Comparison of ENCODE assay signal across 9 cellular contexts in the genomic region with DNA sequence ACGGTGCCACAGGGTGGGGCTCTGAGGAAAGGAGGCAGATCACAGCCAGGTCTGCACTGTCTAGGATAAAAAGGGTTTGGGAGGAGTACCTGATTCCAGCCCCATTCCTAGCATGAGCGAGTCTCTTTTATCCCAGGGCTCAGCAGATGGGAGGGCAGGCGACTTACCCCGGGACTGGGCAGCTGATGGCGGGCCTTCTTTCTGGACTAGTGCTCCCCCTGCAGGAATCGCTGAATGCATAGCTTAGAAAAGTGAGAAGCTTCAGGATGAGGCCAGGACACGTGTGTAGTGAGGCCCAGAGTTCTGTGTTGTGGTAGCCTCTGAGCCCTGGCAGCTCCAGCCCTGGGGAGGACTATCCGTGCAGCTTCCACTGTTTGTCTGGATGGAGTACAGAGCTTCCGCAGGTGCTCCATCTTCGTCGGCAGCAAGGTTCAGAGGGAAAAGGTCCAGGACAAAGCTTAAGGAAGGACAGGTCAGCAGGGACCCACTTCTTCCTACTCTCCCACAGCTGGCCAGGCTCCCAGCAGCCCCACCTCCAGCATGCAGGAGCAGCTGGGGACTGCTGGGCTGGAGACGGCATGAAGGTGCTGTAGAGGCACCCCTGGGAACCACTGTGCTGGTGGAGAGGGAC. TPM values are rescaled to one million over a fixed set of nuclear protein-coding genes. Genes with fewer than 3 reads are reported as not detected.
A peak's percentile ranks its signal among the peaks of the same experiment; 100 is the strongest.
DNase-seq lines count a peak whose midpoint lies in the region; ATAC-seq and TF ChIP-seq lines count a peak whose summit lies in the region.
"Had no signal": no experiment of that assay in that cellular context is flagged by ENCODE, and none has a peak within 500 bp of the region (broad histone marks: within the 10 kb centered on the region; RNA-seq: fewer than 3 reads in every experiment).

No MANE protein-coding gene starts in this region.

- WGBS in body of pancreas, 2 donors: 29 to 41% methylated on average over 9 to 12 of the region's 12 CpGs
- no CpG with 5 or more reads among the region's 12 CpGs for WGBS in iPS DF 6.9 (ENCODE audit: insufficient coverage, insufficient read length)

- intact Hi-C loops in body of pancreas (cut with DNase I): no loop called here
- intact Hi-C loops in activated T-helper 2 cell treated with anti-CD3 and anti-CD28 coated beads, Interferon-gamma antibody, Interleukin-2, Interleukin-4, amounts not matched to agents 10 μg/mL and 5 μg/mL and 100 μg/mL, durations not matched to agents 14 hours and 24 hours and 36 hours (cut with micrococcal nuclease): loop anchor here (2.0 kb wide), 1 partner anchor 642 kb away; no protein-coding TSS in a partner anchor

- DNase-seq in DMS153 (lab: John Stamatoyannopoulos, UW): peak; percentile 11
- DNase-seq in NT2/D1 (ENCODE audit: low read depth, low spot score): peak; percentile 51
- peak; percentile 43 to 62 (median 58) for DNase-seq in body of pancreas
- DNase-seq in iPS DF 6.9 (ENCODE audit: low read depth, low spot score): peak; percentile 45
- peak; percentile 16 for DNase-seq in stimulated activated CD4-positive, alpha-beta T cell treated with anti-CD3 and anti-CD28 coated beads, Interleukin-1b, Interleukin-23, amount 100 ng/mL, for 48 hours
- DNase-seq in activated T-helper 2 cell treated with anti-CD3 and anti-CD28 coated beads, Interferon-gamma antibody, Interleukin-2, Interleukin-4, amounts not matched to agents 10 μg/mL and 5 μg/mL and 100 μg/mL, durations not matched to agents 14 hours and 24 hours and 36 hours (ENCODE audit: low spot score): no peak

- peak; percentile 40 for ATAC-seq in HG02798 (IDR thresholded peaks at IDR 0.05; ENCODE audit: poor library complexity, unreplicated experiment)
- peak; percentile 67 for ATAC-seq in body of pancreas
- ATAC-seq in HG03342 (IDR thresholded peaks at IDR 0.05; ENCODE audit: unreplicated experiment): no peak

- H3K9ac ChIP-seq in NT2/D1 (ENCODE audit: insufficient read length, low read depth): peak overlapping the region; percentile 62

- H3K9me3 Mint-ChIP-seq in activated T-helper 2 cell treated with anti-CD3 and anti-CD28 coated beads, Interferon-gamma antibody, Interleukin-2, Interleukin-4, amounts not matched to agents 10 μg/mL and 5 μg/mL and 100 μg/mL, durations not matched to agents 14 hours and 24 hours and 36 hours: no peaks in the 10 kb centered on the region
- H3K9me3 Mint-ChIP-seq: T-helper 1 cell treated with Interleukin-12 subunit alpha and Interleukin-12 subunit beta and Interleukin-4 antibody, amounts not matched to agents 30 μg/mL and 1 μg/mL, for 36 hours had no signal

- TF ChIP-seq CTCF in body of pancreas (IDR thresholded peaks at IDR 0.05): peak; percentile 20 to 55 (median 49)

- H3K36me3 Mint-ChIP-seq in activated T-helper 2 cell treated with anti-CD3 and anti-CD28 coated beads, Interferon-gamma antibody, Interleukin-2, Interleukin-4, amounts not matched to agents 10 μg/mL and 5 μg/mL and 100 μg/mL, durations not matched to agents 14 hours and 24 hours and 36 hours (ENCODE audit: low read depth): no peaks in the 10 kb centered on the region

- no peaks in the 10 kb centered on the region for H3K4me1 Mint-ChIP-seq in activated T-helper 2 cell treated with anti-CD3 and anti-CD28 coated beads, Interferon-gamma antibody, Interleukin-2, Interleukin-4, amounts not matched to agents 10 μg/mL and 5 μg/mL and 100 μg/mL, durations not matched to agents 14 hours and 24 hours and 36 hours (ENCODE audit: low read depth)

- no peak overlapping the region for H3K27ac ChIP-seq in body of pancreas
- no peak overlapping the region for H3K27ac ChIP-seq in iPS DF 6.9 (ENCODE audit: low read length)

- no peak overlapping the region for H3K27ac Mint-ChIP-seq in activated T-helper 2 cell treated with anti-CD3 and anti-CD28 coated beads, Interferon-gamma antibody, Interleukin-2, Interleukin-4, amounts not matched to agents 10 μg/mL and 5 μg/mL and 100 μg/mL, durations not matched to agents 14 hours and 24 hours and 36 hours
- H3K27ac Mint-ChIP-seq: T-helper 1 cell treated with Interleukin-12 subunit alpha and Interleukin-12 subunit beta and Interleukin-4 antibody, amounts not matched to agents 30 μg/mL and 1 μg/mL, for 36 hours had no signal

- H3K4me1 ChIP-seq in NT2/D1 (ENCODE audit: insufficient read depth, insufficient read length): peaks cover 8% of the 10 kb centered on the region
- no peaks in the 10 kb centered on the region for H3K4me1 ChIP-seq in body of pancreas
- peaks cover 2% of the 10 kb centered on the region; the same call in 1 of the 2 replicates for H3K4me1 ChIP-seq in iPS DF 6.9 (ENCODE audit: control insufficient read depth, insufficient read depth, low read length)

- no peak overlapping the region for H3K4me3 Mint-ChIP-seq in activated T-helper 2 cell treated with anti-CD3 and anti-CD28 coated beads, Interferon-gamma antibody, Interleukin-2, Interleukin-4, amounts not matched to agents 10 μg/mL and 5 μg/mL and 100 μg/mL, durations not matched to agents 14 hours and 24 hours and 36 hours (ENCODE audit: low read depth)
- H3K4me3 Mint-ChIP-seq: T-helper 1 cell treated with Interleukin-12 subunit alpha and Interleukin-12 subunit beta and Interleukin-4 antibody, amounts not matched to agents 30 μg/mL and 1 μg/mL, for 36 hours had no signal

- H3K27me3 Mint-ChIP-seq in activated T-helper 2 cell treated with anti-CD3 and anti-CD28 coated beads, Interferon-gamma antibody, Interleukin-2, Interleukin-4, amounts not matched to agents 10 μg/mL and 5 μg/mL and 100 μg/mL, durations not matched to agents 14 hours and 24 hours and 36 hours (ENCODE audit: low read depth): peaks cover 8% of the 10 kb centered on the region

- no peak for TF ChIP-seq POLR2A in body of pancreas (IDR thresholded peaks at IDR 0.05)

- H3K4me3 ChIP-seq in NT2/D1 (ENCODE audit: insufficient read length, low read depth): no peak overlapping the region
- no peak overlapping the region for H3K4me3 ChIP-seq in body of pancreas
- H3K4me3 ChIP-seq in iPS DF 6.9 (ENCODE audit: low read length): no peak overlapping the region

- H3K9me3 ChIP-seq in NT2/D1 (ENCODE audit: insufficient read depth, low read length) (peaks cover 8% of the 10 kb centered on the region; the same call in 1 of the 2 replicates), body of pancreas (no peaks in the 10 kb centered on the region), iPS DF 6.9 (ENCODE audit: control insufficient read depth, insufficient read depth, low read length) (no peaks in the 10 kb centered on the region)

- no peaks in the 10 kb centered on the region for H3K36me3 ChIP-seq in NT2/D1 (ENCODE audit: insufficient read depth, insufficient read length, low read length)
- no peaks in the 10 kb centered on the region for H3K36me3 ChIP-seq in body of pancreas (replicated peaks in 1 of 2; ENCODE audit: insufficient read depth in 1 of 2, low read depth in 2 of 2)
- no peaks in the 10 kb centered on the region for H3K36me3 ChIP-seq in iPS DF 6.9 (ENCODE audit: control insufficient read depth, insufficient read depth, low read length)

- no peaks in the 10 kb centered on the region for H3K27me3 ChIP-seq in NT2/D1 (ENCODE audit: insufficient read depth, insufficient read length)
- H3K27me3 ChIP-seq in body of pancreas: no peaks in the 10 kb centered on the region
- no peaks in the 10 kb centered on the region for H3K27me3 ChIP-seq in iPS DF 6.9 (ENCODE audit: control insufficient read depth, insufficient read depth, low read length)

RNA-seq across cellular contexts. Expression of a gene that starts 30.4 kb away (rescaled TPM):
- 10 to 100 TPM; 26.4 to 28.5 TPM for total RNA-seq in body of pancreas
- 35.8 and 39.8 TPM in 2 replicates for total RNA-seq in activated T-helper 2 cell treated with anti-CD3 and anti-CD28 coated beads, Interferon-gamma antibody, Interleukin-2, Interleukin-4, amounts not matched to agents 10 μg/mL and 5 μg/mL and 100 μg/mL, durations not matched to agents 14 hours and 24 hours and 36 hours

RNA-seq across cellular contexts. Expression of a gene that starts 37.2 kb away (rescaled TPM):
- 1 to 10 TPM; 2.6 to 3.0 TPM for total RNA-seq in body of pancreas
- total RNA-seq in activated T-helper 2 cell treated with anti-CD3 and anti-CD28 coated beads, Interferon-gamma antibody, Interleukin-2, Interleukin-4, amounts not matched to agents 10 μg/mL and 5 μg/mL and 100 μg/mL, durations not matched to agents 14 hours and 24 hours and 36 hours: 23.4 and 32.7 TPM in 2 replicates
